Comparison of ENCODE assay signal across 21 cellular contexts in genomic region chr4:128450326-128451120, GRCh38.
"Had no signal": no experiment of that assay in that cellular context is flagged by ENCODE, and none has a peak within 500 bp of the region (broad histone marks: within the 10 kb centered on the region; RNA-seq: fewer than 3 reads in every experiment).

No MANE protein-coding gene starts in this region.

- H3K27me3 ChIP-seq: cardiac muscle cell, colonic mucosa, gastrocnemius medialis, pancreas, spleen had no signal

- H3K4me1 ChIP-seq: colonic mucosa, pancreas had no signal

- H3K4me3 ChIP-seq: cardiac muscle cell, colonic mucosa, gastrocnemius medialis, pancreas, spleen, thoracic aorta had no signal

- H3K27me3 Mint-ChIP-seq: activated naive CD8-positive, alpha-beta T cell; stimulated activated memory B cell treated with anti-CD40 and anti-IgM and Interleukin-4, amounts not matched to agents 10 μg/mL and 1 μg/mL and 100 μg/mL, for 72 hours had no signal

- DNase-seq: activated B cell treated with CpG ODN at 0.5 μM for 24 hours; activated CD4-positive, alpha-beta memory T cell treated with anti-CD3 and anti-CD28 coated beads, Interleukin-2, amount 10 ng/mL, durations not matched to agents 7 days and 5 days; activated CD4-positive, alpha-beta T cell treated with anti-CD3 and anti-CD28 coated beads for 4 hours; activated CD8-positive, alpha-beta memory T cell treated with anti-CD3 and anti-CD28 coated beads, Interleukin-2, amount 10 ng/mL, durations not matched to agents 7 days and 5 days; amniotic stem cell; colonic mucosa; endodermal cell; gastrocnemius medialis; head of caudate nucleus; left ventricle myocardium superior; naive thymus-derived CD4-positive, alpha-beta T cell; pancreas; spleen; stimulated activated CD4-positive, alpha-beta T cell treated with anti-CD3 and anti-CD28 coated beads, Interleukin-4, amount 100 ng/mL, for 4 hours had no signal

- H3K36me3 Mint-ChIP-seq: activated CD8-positive, alpha-beta memory T cell treated with anti-CD3 and anti-CD28 coated beads, Interleukin-2, amount 10 ng/mL, durations not matched to agents 7 days and 5 days had no signal

- H3K36me3 ChIP-seq: cardiac muscle cell, colonic mucosa, gastrocnemius medialis, pancreas, spleen, thoracic aorta had no signal

- ATAC-seq: activated CD8-positive, alpha-beta memory T cell treated with anti-CD3 and anti-CD28 coated beads, Interleukin-2, amount 10 ng/mL, durations not matched to agents 7 days and 5 days; left ventricle myocardium superior; naive thymus-derived CD4-positive, alpha-beta T cell; pancreas; sciatic nerve; stimulated activated memory B cell treated with anti-CD40 and anti-IgM and Interleukin-4, amounts not matched to agents 10 μg/mL and 1 μg/mL and 100 μg/mL, for 72 hours had no signal

- H3K27ac ChIP-seq: cardiac muscle cell, colonic mucosa, epithelial cell of prostate, pancreas, spleen, thoracic aorta had no signal

- H3K27ac Mint-ChIP-seq: activated B cell treated with CpG ODN at 0.5 μM for 24 hours; activated CD4-positive, alpha-beta memory T cell treated with anti-CD3 and anti-CD28 coated beads, Interleukin-2, amount 10 ng/mL, durations not matched to agents 7 days and 5 days; activated CD8-positive, alpha-beta memory T cell treated with anti-CD3 and anti-CD28 coated beads, Interleukin-2, amount 10 ng/mL, durations not matched to agents 7 days and 5 days; activated naive CD8-positive, alpha-beta T cell; endodermal cell; naive thymus-derived CD4-positive, alpha-beta T cell; stimulated activated memory B cell treated with anti-CD40 and anti-IgM and Interleukin-4, amounts not matched to agents 10 μg/mL and 1 μg/mL and 100 μg/mL, for 72 hours; T-helper 2 cell treated with Interferon-gamma antibody and Interleukin-4, amounts not matched to agents 5 μg/mL and 100 μg/mL, for 36 hours had no signal

- H3K9me3 Mint-ChIP-seq: activated CD4-positive, alpha-beta memory T cell treated with anti-CD3 and anti-CD28 coated beads, Interleukin-2, amount 10 ng/mL, durations not matched to agents 7 days and 5 days; endodermal cell; T-helper 2 cell treated with Interferon-gamma antibody and Interleukin-4, amounts not matched to agents 5 μg/mL and 100 μg/mL, for 36 hours had no signal

- H3K4me3 Mint-ChIP-seq: activated B cell treated with CpG ODN at 0.5 μM for 24 hours; activated CD4-positive, alpha-beta memory T cell treated with anti-CD3 and anti-CD28 coated beads, Interleukin-2, amount 10 ng/mL, durations not matched to agents 7 days and 5 days; activated CD8-positive, alpha-beta memory T cell treated with anti-CD3 and anti-CD28 coated beads, Interleukin-2, amount 10 ng/mL, durations not matched to agents 7 days and 5 days; activated naive CD8-positive, alpha-beta T cell; endodermal cell; naive thymus-derived CD4-positive, alpha-beta T cell; stimulated activated memory B cell treated with anti-CD40 and anti-IgM and Interleukin-4, amounts not matched to agents 10 μg/mL and 1 μg/mL and 100 μg/mL, for 72 hours; T-helper 2 cell treated with Interferon-gamma antibody and Interleukin-4, amounts not matched to agents 5 μg/mL and 100 μg/mL, for 36 hours had no signal
